8 cellular contexts compared by ENCODE assay signal in the genomic region with DNA sequence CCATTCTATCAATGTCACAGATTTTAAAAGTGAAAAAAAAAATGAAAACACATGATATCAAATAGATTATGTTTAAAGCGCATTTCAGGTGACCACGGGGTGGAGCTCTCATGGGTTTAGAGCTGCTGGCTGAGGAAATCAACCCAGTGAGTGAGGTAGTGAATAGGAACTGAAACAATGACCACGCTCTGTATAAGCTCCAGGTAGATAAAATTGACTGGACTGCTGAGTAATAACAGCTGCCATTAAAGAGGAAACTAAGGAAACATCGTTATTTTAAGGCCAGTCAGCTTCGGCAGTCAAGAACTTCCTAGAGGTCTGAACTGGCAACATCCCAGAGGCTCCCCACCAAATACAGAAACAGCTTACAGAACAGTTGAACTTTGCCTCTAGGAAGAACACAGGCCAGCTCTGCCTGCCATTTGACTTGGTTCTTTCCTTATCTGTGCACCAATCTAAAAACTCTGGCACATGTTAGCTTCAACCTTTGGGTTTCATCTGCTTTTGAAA.
A peak's percentile ranks its signal among the peaks of the same experiment; 100 is the strongest.
DNase-seq lines count a peak whose midpoint lies in the region; ATAC-seq and TF ChIP-seq lines count a peak whose summit lies in the region.

No MANE protein-coding gene starts in this region.

- no peaks in the 10 kb centered on the region for H3K4me1 ChIP-seq in psoas muscle

- DNase-seq in NCI-H1436 (lab: John Stamatoyannopoulos, UW) (peak; percentile 13), NCI-H1436 treated with DMSO at 0.1 percent for 48 hours (lab: John Stamatoyannopoulos, UW) (no peak), NOMO-1 treated with DMSO at 0.1 percent for 48 hours (lab: John Stamatoyannopoulos, UW; ENCODE audit: unreplicated experiment) (peak; percentile 64), dermis blood vessel endothelial cell (peak; percentile 80), myocyte (ENCODE audit: low read depth) (peak; percentile 7), psoas muscle (no peak)

- no peaks in the 10 kb centered on the region for H3K27me3 ChIP-seq in psoas muscle (ENCODE audit: insufficient read depth in 3 of 3, low read length in 2 of 3)

- WGBS in psoas muscle, 3 donors: 40 to 54% (median 51%) methylated on average over 5 of the region's 5 CpGs

- H3K27ac ChIP-seq in psoas muscle: no peak overlapping the region

- no peak overlapping the region for H3K4me3 ChIP-seq in psoas muscle

- no peak for TF ChIP-seq CTCF in psoas muscle (IDR thresholded peaks at IDR 0.05)

- H3K36me3 ChIP-seq in psoas muscle (ENCODE audit: insufficient read depth in 1 of 2, low read depth in 1 of 2): no peaks in the 10 kb centered on the region

- no peaks in the 10 kb centered on the region for H3K9me3 ChIP-seq in psoas muscle

- intact Hi-C loops in psoas muscle (cut with DNase I): no loop called here

- ATAC-seq in GM19452 (IDR thresholded peaks at IDR 0.05; ENCODE audit: unreplicated experiment) (peak; percentile 100), HG03175 (IDR thresholded peaks at IDR 0.05; ENCODE audit: unreplicated experiment) (peak; percentile 100), psoas muscle (no peak)

Comparison
In these comparisons a context has a peak if more than half of its experiments do, and no peak if none do; other contexts are left out.
1. DNase-seq: peak in NCI-H1436 (single experiment), NOMO-1 treated with DMSO at 0.1 percent for 48 hours (single experiment), dermis blood vessel endothelial cell (single experiment) and myocyte (single experiment); none in NCI-H1436 treated with DMSO at 0.1 percent for 48 hours (single experiment) and psoas muscle (0 of 2).
2. ATAC-seq: peak in GM19452 (single experiment) and HG03175 (single experiment); none in psoas muscle (0 of 4).